8 cellular contexts compared by ENCODE assay signal in genomic region chr19:4676955-4677731, GRCh38. TPM values are rescaled to one million over a fixed set of nuclear protein-coding genes. Genes with fewer than 3 reads are reported as not detected.
A peak's percentile ranks its signal among the peaks of the same experiment; 100 is the strongest.
DNase-seq lines count a peak whose midpoint lies in the region; ATAC-seq and TF ChIP-seq lines count a peak whose summit lies in the region.

No MANE protein-coding gene starts in this region.

- H3K4me3 ChIP-seq in WERI-Rb-1 (ENCODE audit: low read depth, low read length) (no peak overlapping the region), fibroblast of pulmonary artery (replicated peaks; ENCODE audit: low read depth, low read length) (no peak overlapping the region)

- H3K4me1 Mint-ChIP-seq in Calu3 (ENCODE audit: low read depth, unreplicated experiment), result no peaks in the 10 kb centered on the region
- no peaks in the 10 kb centered on the region for H3K4me1 Mint-ChIP-seq in progenitor cell of endocrine pancreas (ENCODE audit: low read depth)

- peak overlapping the region; percentile 29; the same call in 1 of the 2 replicates for H3K27ac ChIP-seq in WERI-Rb-1

- H3K9me3 ChIP-seq in WERI-Rb-1 (ENCODE audit: severe bottlenecking), result no peaks in the 10 kb centered on the region

- H3K27me3 ChIP-seq in WERI-Rb-1 (ENCODE audit: insufficient read depth, low read depth, severe bottlenecking), result no peaks in the 10 kb centered on the region

- H3K36me3 Mint-ChIP-seq in Calu3 (ENCODE audit: insufficient read depth, unreplicated experiment) (peaks cover 26% of the 10 kb centered on the region), progenitor cell of endocrine pancreas (ENCODE audit: insufficient read depth) (peaks cover 13% of the 10 kb centered on the region)

- TF ChIP-seq CTCF in Calu3 (IDR thresholded peaks at IDR 0.05; ENCODE audit: unreplicated experiment) (peak; percentile 17), WERI-Rb-1 (IDR thresholded peaks at IDR 0.05; ENCODE audit: low read depth, low read length) (peak; percentile 90), fibroblast of pulmonary artery (IDR thresholded peaks at IDR 0.05; ENCODE audit: low read length, missing control alignments) (peak; percentile 51), progenitor cell of endocrine pancreas (IDR thresholded peaks at IDR 0.05; ENCODE audit: unreplicated experiment) (peak; percentile 49)

- DNase-seq in Calu3 (peak; percentile 41), HPDE6-E6E7 (ENCODE audit: extremely low spot score) (peak; percentile 20), WERI-Rb-1 (peak; percentile 87), fibroblast of pulmonary artery (ENCODE audit: low read depth) (peak; percentile 56), progenitor cell of endocrine pancreas (ENCODE audit: low spot score, unreplicated experiment) (no peak), midbrain (lab: John Stamatoyannopoulos, UW) (no peak)
- DNase-seq in activated CD4-positive, CD25-positive, alpha-beta regulatory T cell treated with anti-CD3 and anti-CD28 coated beads, Interleukin-2, amount 50 U/mL, for 72 hours, result no peak

- H3K4me3 Mint-ChIP-seq in Calu3 (ENCODE audit: low read depth, unreplicated experiment), result no peak overlapping the region
- no peak overlapping the region for H3K4me3 Mint-ChIP-seq in progenitor cell of endocrine pancreas (ENCODE audit: low read depth)

- H3K27me3 Mint-ChIP-seq in Calu3 (ENCODE audit: unreplicated experiment) (no peaks in the 10 kb centered on the region), progenitor cell of endocrine pancreas (no peaks in the 10 kb centered on the region)

- no peaks in the 10 kb centered on the region for H3K9me3 Mint-ChIP-seq in Calu3 (ENCODE audit: low read depth, unreplicated experiment)
- no peaks in the 10 kb centered on the region for H3K9me3 Mint-ChIP-seq in progenitor cell of endocrine pancreas (ENCODE audit: low read depth)

- H3K27ac Mint-ChIP-seq in Calu3 (ENCODE audit: unreplicated experiment) (no peak overlapping the region), progenitor cell of endocrine pancreas (no peak overlapping the region)

- peaks cover 33% of the 10 kb centered on the region for H3K36me3 ChIP-seq in WERI-Rb-1

- ATAC-seq in GM19035 (IDR thresholded peaks at IDR 0.05; ENCODE audit: unreplicated experiment), result no peak

- BruUV-seq in Calu3 (replicated peaks; lab: Mats Ljungman, UMichigan), result no TSS peak

- intact Hi-C loops in Calu3 (cut with micrococcal nuclease; ENCODE audit: unreplicated experiment), result no loop called here

- CTCF ChIA-PET in Calu3 (lab: Charles Lee), result no interaction called here

RNA-seq across cellular contexts. Expression of gene MYDGF, which starts 7.0 kb away (rescaled TPM):
- total RNA-seq in Calu3 (2022) (77.1 and 81.2 TPM in 2 replicates), progenitor cell of endocrine pancreas (42.5 and 45.9 TPM in 2 replicates)

RNA-seq across cellular contexts. Expression of gene TNFAIP8L1, which starts 37.8 kb away (rescaled TPM):
- 4.3 and 5.3 TPM in 2 replicates for total RNA-seq in Calu3 (2022)
- total RNA-seq in progenitor cell of endocrine pancreas, result 7.3 and 8.5 TPM in 2 replicates

RNA-seq across cellular contexts. Expression of gene DPP9, which starts 46.5 kb away (rescaled TPM):
- total RNA-seq in Calu3 (2022) (52.2 and 59.2 TPM in 2 replicates), progenitor cell of endocrine pancreas (48.9 and 50.3 TPM in 2 replicates)

Comparison
In these comparisons a context has a peak if more than half of its experiments do, and no peak if none do; other contexts are left out.
1. DNase-seq: peak in Calu3 (single experiment), HPDE6-E6E7 (single experiment), WERI-Rb-1 (single experiment) and fibroblast of pulmonary artery (single experiment); none in progenitor cell of endocrine pancreas (single experiment), midbrain (single experiment) and activated CD4-positive, CD25-positive, alpha-beta regulatory T cell treated with anti-CD3 and anti-CD28 coated beads, Interleukin-2, amount 50 U/mL, for 72 hours (single experiment).
2. CTCF ChIP-seq: peak in every context shown above with its lines; median percentile 90 in WERI-Rb-1; 51 in fibroblast of pulmonary artery; 49 in progenitor cell of endocrine pancreas; 17 in Calu3.